8 cellular contexts compared by ENCODE assay signal in the genomic region with DNA sequence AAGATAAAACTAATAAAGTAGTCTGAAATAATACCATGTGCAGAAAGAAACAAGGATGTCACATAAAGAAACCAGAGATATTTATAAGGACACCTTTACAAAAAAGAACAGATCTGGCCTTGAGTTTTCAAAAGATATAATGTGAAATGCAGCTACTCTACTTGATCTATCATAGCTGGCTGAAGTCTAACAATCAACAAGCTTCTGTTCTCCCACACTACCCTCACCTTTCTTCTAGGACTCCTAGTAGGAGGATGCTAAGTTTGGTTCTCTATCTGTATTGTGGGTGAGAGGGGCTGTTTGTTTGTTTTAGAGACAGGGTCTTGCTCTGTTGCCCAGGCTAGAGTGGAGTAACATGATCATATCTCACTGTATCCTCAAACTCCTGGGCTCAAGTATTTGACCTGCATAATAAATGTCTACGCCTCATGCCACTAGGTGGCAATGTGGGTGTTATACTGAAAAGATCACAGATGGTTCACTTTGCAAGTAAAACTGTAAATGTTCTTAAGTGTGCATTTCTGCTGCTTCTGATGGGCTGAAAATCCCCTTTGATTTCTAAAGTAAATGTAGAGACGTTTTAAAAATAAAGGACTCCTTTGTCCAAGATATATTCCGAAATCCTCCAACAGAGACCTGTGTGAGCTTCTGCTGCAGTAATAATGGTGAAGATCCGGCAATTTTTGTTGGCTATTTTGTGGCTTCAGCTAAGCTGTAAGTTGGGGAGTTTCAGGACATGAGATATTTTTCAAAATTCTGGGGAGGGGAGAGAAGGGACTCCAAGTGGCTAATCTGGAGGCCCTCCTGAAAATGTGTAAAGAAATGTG.
DNase-seq lines count a peak whose midpoint lies in the region; ATAC-seq, FAIRE-seq and TF ChIP-seq lines count a peak whose summit lies in the region.

No MANE protein-coding gene starts in this region.

- peaks cover 14% of the 10 kb centered on the region; the same call in 1 of the 2 replicates for H3K4me1 ChIP-seq in Caco-2

- no peaks in the 10 kb centered on the region for H3K9me3 ChIP-seq in Caco-2

- no peak overlapping the region for H3K4me3 Mint-ChIP-seq in Caco-2 (ENCODE audit: unreplicated experiment)
- H3K4me3 Mint-ChIP-seq in progenitor cell of endocrine pancreas (ENCODE audit: low read depth) = no peak overlapping the region

- H3K9me3 Mint-ChIP-seq in Caco-2 (ENCODE audit: unreplicated experiment) (no peaks in the 10 kb centered on the region), progenitor cell of endocrine pancreas (ENCODE audit: low read depth) (no peaks in the 10 kb centered on the region)

- H3K27me3 Mint-ChIP-seq in Caco-2 (ENCODE audit: insufficient read depth, unreplicated experiment) (no peaks in the 10 kb centered on the region), progenitor cell of endocrine pancreas (no peaks in the 10 kb centered on the region)

- no TSS peak for BruUV-seq in Caco-2 (replicated peaks; lab: Mats Ljungman, UMichigan)

- CTCF ChIA-PET in Caco-2 (lab: Charles Lee) = interaction anchor here (0.6 to 3.7 kb wide), 14 partner anchors 10 to 153 kb away, joined by 3 to 37 read pairs (median 4); no protein-coding TSS in a partner anchor

- DNase-seq in Caco-2 = peak; percentile 67 to 72
- DNase-seq in GM19239 (ENCODE audit: insufficient read length, low spot score) = peak; percentile 9
- peak; percentile 25 for DNase-seq in NCI-H226
- peak; percentile 10 for DNase-seq in activated naive CD4-positive, alpha-beta T cell treated with anti-CD3 and anti-CD28 coated beads, Interleukin-2, amount 50 U/mL, for 16 hours
- peak; percentile 39 for DNase-seq in glomerular endothelial cell (ENCODE audit: extremely low read depth, low read depth, low spot score)
- DNase-seq in progenitor cell of endocrine pancreas (ENCODE audit: low spot score, unreplicated experiment) = peak; percentile 33

- TF ChIP-seq CTCF in Caco-2 (IDR thresholded peaks at IDR 0.05; ENCODE audit: insufficient read depth in 1 of 2, low read depth in 1 of 2, low read length in 1 of 2, severe bottlenecking in 1 of 2, unreplicated experiment in 1 of 2) (peak; percentile 61 to 69), progenitor cell of endocrine pancreas (IDR thresholded peaks at IDR 0.05; ENCODE audit: unreplicated experiment) (peak; percentile 77)

- FAIRE-seq in GM19239 (lab: Jason Lieb, UNC) = peak; percentile 88

- no peaks in the 10 kb centered on the region for H3K36me3 Mint-ChIP-seq in Caco-2 (ENCODE audit: insufficient read depth, unreplicated experiment)
- no peaks in the 10 kb centered on the region for H3K36me3 Mint-ChIP-seq in progenitor cell of endocrine pancreas (ENCODE audit: insufficient read depth)

- H3K27me3 ChIP-seq in Caco-2 (replicated peaks; ENCODE audit: control insufficient read depth, insufficient read depth, low read length) = no peaks in the 10 kb centered on the region

- H3K4me3 ChIP-seq in Caco-2 (ENCODE audit: low read depth, low read length) = no peak overlapping the region

- POLR2A ChIA-PET in Caco-2 (lab: Charles Lee) = no interaction called here

- peaks cover 22% of the 10 kb centered on the region for H3K4me1 Mint-ChIP-seq in Caco-2 (ENCODE audit: low read depth, unreplicated experiment)
- H3K4me1 Mint-ChIP-seq in progenitor cell of endocrine pancreas (ENCODE audit: low read depth) = peaks cover 5% of the 10 kb centered on the region

- ATAC-seq in GM19035 (IDR thresholded peaks at IDR 0.05; ENCODE audit: unreplicated experiment) = no peak
- ATAC-seq in GM21367 (IDR thresholded peaks at IDR 0.05; ENCODE audit: unreplicated experiment) = no peak

- intact Hi-C loops in Caco-2 (cut with micrococcal nuclease; ENCODE audit: unreplicated experiment) = loop anchor here (1.0 to 10.0 kb wide), 3 partner anchors 52 to 235 kb away; no protein-coding TSS in a partner anchor

- no peaks in the 10 kb centered on the region for H3K36me3 ChIP-seq in Caco-2 (ENCODE audit: control insufficient read depth, insufficient read depth, low read length)

- H3K27ac Mint-ChIP-seq in Caco-2 (ENCODE audit: unreplicated experiment) (peak overlapping the region; percentile 34), progenitor cell of endocrine pancreas (no peak overlapping the region)

Comparison
In these comparisons a context has a peak if more than half of its experiments do, and no peak if none do; other contexts are left out.
1. DNase-seq: peak in every context shown above with its lines; median percentile 70 in Caco-2; 39 in glomerular endothelial cell; 33 in progenitor cell of endocrine pancreas; 25 in NCI-H226; 10 in activated naive CD4-positive, alpha-beta T cell treated with anti-CD3 and anti-CD28 coated beads, Interleukin-2, amount 50 U/mL, for 16 hours; 9 in GM19239.